15 cellular contexts compared by ENCODE assay signal in genomic region chr15:44207643-44208042, GRCh38. TPM values are rescaled to one million over a fixed set of nuclear protein-coding genes. Genes with fewer than 3 reads are reported as not detected.
DNase-seq lines count a peak whose midpoint lies in the region; TF ChIP-seq lines count a peak whose summit lies in the region.
"Had no signal": no experiment of that assay in that cellular context is flagged by ENCODE, and none has a peak within 500 bp of the region (broad histone marks: within the 10 kb centered on the region; RNA-seq: fewer than 3 reads in every experiment).

No MANE protein-coding gene starts in this region.

- POLR2A ChIA-PET in BJ (lab: Charles Lee) = interaction anchor here (0.7 kb wide), 1 partner anchor 337 kb away, joined by 3 read pairs; no protein-coding TSS in a partner anchor
- POLR2A ChIA-PET in GM10248 (lab: Yijun Ruan, JAX) = no interaction called here

- peak; percentile 33 for DNase-seq in BJ (ENCODE audit: low read depth)
- peak; percentile 76 for DNase-seq in NCI-H226
- peak; percentile 67 for DNase-seq in choroid plexus epithelial cell (ENCODE audit: low read depth)
- peak; percentile 54 for DNase-seq in non-pigmented ciliary epithelial cell (ENCODE audit: low read depth)
- DNase-seq in G401 (ENCODE audit: low spot score) = no peak
- no peak for DNase-seq in GM10248 (ENCODE audit: extremely low spot score)
- no peak for DNase-seq in putamen (ENCODE audit: low spot score)
- no peak for DNase-seq in NCI-H748 treated with DMSO at 0.1 percent for 48 hours (lab: John Stamatoyannopoulos, UW)
- DNase-seq: activated CD4-positive, alpha-beta memory T cell treated with anti-CD3 and anti-CD28 coated beads for 36 hours; activated gamma-delta T cell; CD8-positive, alpha-beta T cell; T-helper 17 cell had no signal

- no peak overlapping the region for H3K4me3 ChIP-seq in BJ (ENCODE audit: low read depth, low read length)
- H3K4me3 ChIP-seq in choroid plexus epithelial cell (ENCODE audit: low read depth, low read length) = no peak overlapping the region
- H3K4me3 ChIP-seq: esophagus muscularis mucosa, PC-9, right atrium auricular region had no signal

- no peak for TF ChIP-seq CTCF in BJ (IDR thresholded peaks at IDR 0.05; ENCODE audit: insufficient read depth, low read depth, low read length)
- TF ChIP-seq CTCF in choroid plexus epithelial cell (conservative IDR thresholded peaks at IDR 0.05; ENCODE audit: low read depth, low read length) = no peak
- TF ChIP-seq CTCF in GM10248 (IDR thresholded peaks at IDR 0.05; ENCODE audit: control extremely low read depth, extremely low read depth, low read depth, missing control alignments) = no peak

- no peaks in the 10 kb centered on the region for H3K27me3 ChIP-seq in BJ (ENCODE audit: control insufficient read depth, insufficient read depth, low read length)
- H3K27me3 ChIP-seq: right atrium auricular region had no signal

- H3K36me3 ChIP-seq in BJ (ENCODE audit: control insufficient read depth, insufficient read depth, low read length) = no peaks in the 10 kb centered on the region
- H3K36me3 ChIP-seq: esophagus muscularis mucosa, right atrium auricular region had no signal

- in situ Hi-C loops in G401 (cut with HindIII; ENCODE audit: low sequenced_read_pairs) = no loop called here

- CTCF ChIA-PET in BJ (lab: Yijun Ruan, JAX) (interaction anchor here (0.9 to 2.3 kb wide), 7 partner anchors 10 to 304 kb away, joined by 3 to 6 read pairs (median 4); no protein-coding TSS in a partner anchor), GM10248 (lab: Yijun Ruan, JAX) (interaction anchor here (1.7 kb wide), 1 partner anchor 11 kb away, joined by 6 read pairs; no protein-coding TSS in a partner anchor)

RNA-seq across cellular contexts. Expression of gene FRMD5, which starts 12.6 kb away (rescaled TPM):
- 0.83 and 0.96 TPM in 2 replicates for polyA plus RNA-seq in BJ (2011; rRNA removed)
- 1.4 and 1.9 TPM in 2 replicates for polyA minus RNA-seq in BJ (2011; rRNA and poly(A)+ RNA removed)
- not detected in 2 replicates for total RNA-seq in G401 (2014; rRNA removed; shearing (Covaris generic))
- total RNA-seq: CD8-positive, alpha-beta T cell; T-helper 17 cell had no signal

Comparison
In these comparisons a context has a peak if more than half of its experiments do, and no peak if none do; other contexts are left out.
1. DNase-seq: peak in BJ (single experiment), NCI-H226 (single experiment), choroid plexus epithelial cell (single experiment) and non-pigmented ciliary epithelial cell (single experiment); none in G401 (single experiment), GM10248 (single experiment), putamen (single experiment) and NCI-H748 treated with DMSO at 0.1 percent for 48 hours (single experiment).